8 cellular contexts compared by ENCODE assay signal in the genomic region with DNA sequence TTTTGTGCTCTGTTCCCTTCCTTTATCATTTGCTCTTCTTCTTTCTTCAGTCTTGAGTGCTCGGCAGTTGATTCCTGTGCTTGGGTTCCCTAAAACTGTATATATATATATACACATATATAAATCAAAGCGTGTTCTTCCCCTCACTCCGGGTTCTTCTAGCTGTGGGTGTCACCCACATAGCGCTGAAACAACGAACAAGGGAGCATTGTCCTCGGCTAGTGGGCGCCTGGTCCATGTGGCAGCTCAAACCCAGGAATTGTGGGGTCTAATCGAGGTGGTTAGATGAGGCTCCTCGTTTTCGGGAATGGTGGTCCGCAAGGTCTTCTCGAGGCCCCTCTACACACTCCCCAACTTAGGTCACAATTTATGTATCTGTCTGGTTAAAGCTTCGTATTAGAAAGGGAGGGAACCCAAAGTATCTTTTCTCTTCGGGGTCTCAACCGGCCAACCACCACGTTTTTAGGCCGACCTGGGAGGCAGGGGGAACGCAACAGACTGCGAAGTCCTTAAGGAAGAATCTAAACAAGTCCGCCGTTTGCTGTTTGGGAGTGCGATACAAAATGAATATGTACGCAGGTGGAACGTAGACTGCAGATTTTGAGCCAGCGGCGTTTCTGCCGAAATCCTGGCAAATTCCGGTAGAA. TPM values are rescaled to one million over a fixed set of nuclear protein-coding genes. Genes with fewer than 3 reads are reported as not detected.
A peak's percentile ranks its signal among the peaks of the same experiment; 100 is the strongest.
DNase-seq lines count a peak whose midpoint lies in the region; FAIRE-seq and TF ChIP-seq lines count a peak whose summit lies in the region.

No MANE protein-coding gene starts in this region.

- H3K27ac Mint-ChIP-seq in nephron progenitor cell: peak overlapping the region; percentile 99

- POLR2A ChIA-PET in OCI-LY7 (lab: Charles Lee): interaction anchor here (0.6 to 1.6 kb wide), 5 partner anchors 8 to 88 kb away, joined by 3 to 15 read pairs (median 3); partner anchors contain the start of gene TOMM40L
- POLR2A ChIA-PET in endothelial cell of umbilical vein (lab: Charles Lee): interaction anchor here (0.6 to 1.5 kb wide), 5 partner anchors 10 to 112 kb away, joined by 3 to 4 read pairs (median 3); partner anchors contain the start of gene TOMM40L

- peak; percentile 36 for DNase-seq in DMS53 (lab: John Stamatoyannopoulos, UW)
- no peak for DNase-seq in DMS53 treated with DMSO at 0.1 percent for 48 hours (lab: John Stamatoyannopoulos, UW; ENCODE audit: unreplicated experiment)
- DNase-seq in OCI-LY7 (ENCODE audit: low spot score): no peak
- no peak for DNase-seq in endothelial cell of umbilical vein (ENCODE audit: low read depth, low spot score)
- DNase-seq in nephron progenitor cell: no peak
- no peak for DNase-seq in germinal center (ENCODE audit: low spot score)
- DNase-seq in stimulated activated CD4-positive, alpha-beta T cell treated with anti-CD3 and anti-CD28 coated beads, Interleukin-4, amount 100 ng/mL, for 1 hour: no peak
- DNase-seq in A172 (ENCODE audit: low spot score): no peak

- no peak for FAIRE-seq in endothelial cell of umbilical vein (lab: Jason Lieb, UNC)

- no peak for TF ChIP-seq POLR2A in endothelial cell of umbilical vein (IDR thresholded peaks at IDR 0.05; ENCODE audit: low read depth, low read length)

- H3K36me3 ChIP-seq in OCI-LY7 (ENCODE audit: insufficient read depth, low read length): no peaks in the 10 kb centered on the region
- no peaks in the 10 kb centered on the region for H3K36me3 ChIP-seq in endothelial cell of umbilical vein (ENCODE audit: control insufficient read depth in 2 of 2, extremely low read depth in 1 of 2, insufficient read depth in 2 of 2, low read length in 2 of 2)

- no peaks in the 10 kb centered on the region; the same call in 1 of the 2 replicates for H4K20me1 ChIP-seq in OCI-LY7 (ENCODE audit: insufficient read depth, low read length)
- no peaks in the 10 kb centered on the region for H4K20me1 ChIP-seq in endothelial cell of umbilical vein (replicated peaks; ENCODE audit: control insufficient read depth, extremely low read depth, insufficient read depth, low read length)

- H3K4me1 ChIP-seq in OCI-LY7 (ENCODE audit: insufficient read depth, low read length, poor library complexity, severe bottlenecking): peaks cover 24% of the 10 kb centered on the region
- H3K4me1 ChIP-seq in endothelial cell of umbilical vein (ENCODE audit: control insufficient read depth, extremely low read depth, insufficient read depth, low read length): peaks cover 9% of the 10 kb centered on the region

- BruUV-seq in OCI-LY7 (replicated peaks; lab: Mats Ljungman, UMichigan): TSS peak; percentile 91
- TSS peak; percentile 95 for BruUV-seq in endothelial cell of umbilical vein (replicated peaks; lab: Mats Ljungman, UMichigan)

- H3K9me3 ChIP-seq in OCI-LY7 (ENCODE audit: low read length): no peaks in the 10 kb centered on the region
- H3K9me3 ChIP-seq in endothelial cell of umbilical vein (replicated peaks; ENCODE audit: control insufficient read depth, insufficient read depth, low read length): no peaks in the 10 kb centered on the region

- TF ChIP-seq CTCF in OCI-LY7 (conservative IDR thresholded peaks at IDR 0.05; ENCODE audit: low read length) (no peak), endothelial cell of umbilical vein (IDR thresholded peaks at IDR 0.05; ENCODE audit: extremely low read depth in 1 of 2, insufficient read depth in 1 of 2, low read depth in 1 of 2, low read length in 2 of 2) (no peak), nephron progenitor cell (IDR thresholded peaks at IDR 0.05) (no peak)

- dilution Hi-C loops in endothelial cell of umbilical vein (cut with MboI; ENCODE audit: extremely low pct_ligation_motif_present, low sequenced_read_pairs): no loop called here

- peaks cover 4% of the 10 kb centered on the region for H3K36me3 Mint-ChIP-seq in nephron progenitor cell (ENCODE audit: low read depth)

- H3K4me3 ChIP-seq in OCI-LY7 (ENCODE audit: low read depth, low read length, poor library complexity, severe bottlenecking) (peak overlapping the region; percentile 85), endothelial cell of umbilical vein (replicated peaks in 1 of 3; ENCODE audit: insufficient read depth in 1 of 3, low read depth in 1 of 3, low read length in 3 of 3) (peak overlapping the region; percentile 45 to 100 (median 80))

- intact Hi-C loops in OCI-LY7 (cut with micrococcal nuclease; ENCODE audit: unreplicated experiment) (no loop called here), endothelial cell of umbilical vein (cut with micrococcal nuclease) (loop anchor here (1.0 to 5.0 kb wide), 5 partner anchors 26 to 196 kb away; partner anchors contain the start of genes CFAP126, NIT1 and PFDN2)

- no peaks in the 10 kb centered on the region for H3K9me3 Mint-ChIP-seq in nephron progenitor cell

- H3K79me2 ChIP-seq in OCI-LY7 (ENCODE audit: insufficient read depth, low read depth, low read length) (peaks cover 16% of the 10 kb centered on the region), endothelial cell of umbilical vein (ENCODE audit: control insufficient read depth, insufficient read depth, low read length) (peaks cover 7% of the 10 kb centered on the region)

- H2AFZ ChIP-seq in OCI-LY7 (ENCODE audit: low read length) (peak overlapping the region; percentile 97), endothelial cell of umbilical vein (ENCODE audit: low read depth, low read length) (peak overlapping the region; percentile 74)

- H3K9me1 ChIP-seq in endothelial cell of umbilical vein (replicated peaks; ENCODE audit: control insufficient read depth, extremely low read depth, insufficient read depth, low read length): no peaks in the 10 kb centered on the region

- H3K4me2 ChIP-seq in OCI-LY7 (ENCODE audit: low read length) (peak overlapping the region; percentile 95), endothelial cell of umbilical vein (ENCODE audit: insufficient read depth, low read length) (peak overlapping the region; percentile 84)

- peaks cover 21% of the 10 kb centered on the region for H3K27me3 Mint-ChIP-seq in nephron progenitor cell (ENCODE audit: low read depth, poor library complexity)

- no peaks in the 10 kb centered on the region for H3K9me2 ChIP-seq in OCI-LY7 (ENCODE audit: insufficient read depth, low read length)

- peak overlapping the region; percentile 96 for H3K9ac ChIP-seq in endothelial cell of umbilical vein (replicated peaks; ENCODE audit: extremely low read depth, insufficient read depth, low read length)

- H3K27ac ChIP-seq in OCI-LY7 (ENCODE audit: low read depth, low read length, poor library complexity, severe bottlenecking) (peak overlapping the region; percentile 59), endothelial cell of umbilical vein (ENCODE audit: insufficient read depth, low read depth, low read length) (peak overlapping the region; percentile 93)

- H3K4me1 Mint-ChIP-seq in nephron progenitor cell: peaks cover 38% of the 10 kb centered on the region

- peak overlapping the region; percentile 100 for H3K4me3 Mint-ChIP-seq in nephron progenitor cell

- H3K27me3 ChIP-seq in endothelial cell of umbilical vein (ENCODE audit: control insufficient read depth in 2 of 2, insufficient read depth in 2 of 2, low read length in 2 of 2): no peaks in the 10 kb centered on the region

- CTCF ChIA-PET in OCI-LY7 (lab: Charles Lee; ENCODE audit: unreplicated experiment) (interaction anchor here (1.2 kb wide), 1 partner anchor 8 kb away, joined by 5 read pairs; no protein-coding TSS in a partner anchor), endothelial cell of umbilical vein (lab: Charles Lee) (interaction anchor here (0.8 to 3.1 kb wide), 9 partner anchors 8 to 88 kb away, joined by 3 to 16 read pairs (median 4); partner anchors contain the start of gene TOMM40L)

RNA-seq across cellular contexts. Expression of gene SDHC, which starts 0.5 kb away (rescaled TPM):
- 17.9 and 20.6 TPM in 2 replicates for total RNA-seq in OCI-LY7 (2014; rRNA removed; shearing (Covaris generic))
- total RNA-seq in OCI-LY7 (2022): 149 and 175 TPM in 2 replicates
- 136 and 148 TPM in 2 replicates for total RNA-seq in endothelial cell of umbilical vein
- 219 and 279 TPM in 2 replicates for polyA plus RNA-seq in endothelial cell of umbilical vein
- 243 and 264 TPM in 2 replicates for polyA plus RNA-seq in endothelial cell of umbilical vein (2011; cell fraction: cytosol; rRNA removed)
- 84.5 and 102 TPM in 2 replicates for polyA plus RNA-seq in endothelial cell of umbilical vein (2011; cell fraction: nucleus; rRNA removed)
- 175 and 177 TPM in 2 replicates for polyA plus RNA-seq in endothelial cell of umbilical vein (2012)
- 141 and 144 TPM in 2 replicates for polyA minus RNA-seq in endothelial cell of umbilical vein
- 107 TPM for polyA minus RNA-seq in endothelial cell of umbilical vein (2011; cell fraction: cytosol; rRNA and poly(A)+ RNA removed)
- polyA minus RNA-seq in endothelial cell of umbilical vein (2011; cell fraction: nucleus; rRNA and poly(A)+ RNA removed): 34.2 and 39.0 TPM in 2 replicates
- 32.8 and 48.8 TPM in 2 replicates for total RNA-seq in A172 (2014; rRNA removed; shearing (Covaris generic))

RNA-seq across cellular contexts. Expression of gene MPZ, which starts 3.9 kb away (rescaled TPM):
- total RNA-seq in OCI-LY7 (2014; rRNA removed; shearing (Covaris generic)): 4.2 and 4.5 TPM in 2 replicates
- total RNA-seq in OCI-LY7 (2022): 9.0 and 10.8 TPM in 2 replicates
- total RNA-seq in endothelial cell of umbilical vein: 1.3 and 2.0 TPM in 2 replicates
- polyA plus RNA-seq in endothelial cell of umbilical vein: 6.1 and 7.0 TPM in 2 replicates
- 5.5 and 5.7 TPM in 2 replicates for polyA plus RNA-seq in endothelial cell of umbilical vein (2011; cell fraction: cytosol; rRNA removed)
- 5.9 and 6.5 TPM in 2 replicates for polyA plus RNA-seq in endothelial cell of umbilical vein (2011; cell fraction: nucleus; rRNA removed)
- 0.86 and 1.2 TPM in 2 replicates for polyA plus RNA-seq in endothelial cell of umbilical vein (2012)
- polyA minus RNA-seq in endothelial cell of umbilical vein: 1.7 and 2.1 TPM in 2 replicates
- polyA minus RNA-seq in endothelial cell of umbilical vein (2011; cell fraction: cytosol; rRNA and poly(A)+ RNA removed): 0.51 TPM
- polyA minus RNA-seq in endothelial cell of umbilical vein (2011; cell fraction: nucleus; rRNA and poly(A)+ RNA removed): 1.8 and 3.0 TPM in 2 replicates
- total RNA-seq in A172 (2014; rRNA removed; shearing (Covaris generic)): 0.21 and 4.8 TPM in 2 replicates

RNA-seq across cellular contexts. Expression of gene CFAP126, which starts 54.0 kb away (rescaled TPM):
- total RNA-seq in OCI-LY7 (2014; rRNA removed; shearing (Covaris generic)): not detected in 2 replicates
- total RNA-seq in OCI-LY7 (2022) (not detected in 2 replicates), endothelial cell of umbilical vein (not detected in 2 replicates)
- not detected in 2 replicates for polyA plus RNA-seq in endothelial cell of umbilical vein
- not detected in 2 replicates for polyA plus RNA-seq in endothelial cell of umbilical vein (2011; cell fraction: cytosol; rRNA removed)
- polyA plus RNA-seq in endothelial cell of umbilical vein (2011; cell fraction: nucleus; rRNA removed): not detected in 2 replicates
- not detected in 2 replicates for polyA plus RNA-seq in endothelial cell of umbilical vein (2012)
- not detected in 2 replicates for polyA minus RNA-seq in endothelial cell of umbilical vein
- not detected for polyA minus RNA-seq in endothelial cell of umbilical vein (2011; cell fraction: cytosol; rRNA and poly(A)+ RNA removed)
- polyA minus RNA-seq in endothelial cell of umbilical vein (2011; cell fraction: nucleus; rRNA and poly(A)+ RNA removed): not detected in 2 replicates
- total RNA-seq in A172 (2014; rRNA removed; shearing (Covaris generic)): not detected in 2 replicates

RNA-seq across cellular contexts. Expression of gene PCP4L1, which starts 55.1 kb away (rescaled TPM):
- not detected in 2 replicates for total RNA-seq in OCI-LY7 (2014; rRNA removed; shearing (Covaris generic))
- total RNA-seq in OCI-LY7 (2022) (not detected in 2 replicates), endothelial cell of umbilical vein (not detected in 2 replicates)
- polyA plus RNA-seq in endothelial cell of umbilical vein: not detected in 2 replicates
- not detected in 2 replicates for polyA plus RNA-seq in endothelial cell of umbilical vein (2011; cell fraction: cytosol; rRNA removed)
- polyA plus RNA-seq in endothelial cell of umbilical vein (2011; cell fraction: nucleus; rRNA removed): not detected in 2 replicates
- not detected in 2 replicates for polyA plus RNA-seq in endothelial cell of umbilical vein (2012)
- polyA minus RNA-seq in endothelial cell of umbilical vein: not detected in 2 replicates
- polyA minus RNA-seq in endothelial cell of umbilical vein (2011; cell fraction: cytosol; rRNA and poly(A)+ RNA removed): not detected
- polyA minus RNA-seq in endothelial cell of umbilical vein (2011; cell fraction: nucleus; rRNA and poly(A)+ RNA removed): not detected in 2 replicates
- not detected in 2 replicates for total RNA-seq in A172 (2014; rRNA removed; shearing (Covaris generic))
